8 cellular contexts compared by ENCODE assay signal in genomic region chr15:45402162-45402954, GRCh38. TPM values are rescaled to one million over a fixed set of nuclear protein-coding genes. Genes with fewer than 3 reads are reported as not detected.
DNase-seq lines count a peak whose midpoint lies in the region; TF ChIP-seq lines count a peak whose summit lies in the region.

No MANE protein-coding gene starts in this region.

- TF ChIP-seq CTCF in fibroblast of villous mesenchyme (IDR thresholded peaks at IDR 0.05; ENCODE audit: insufficient read depth, low read depth, low read length) (no peak), nephron progenitor cell (IDR thresholded peaks at IDR 0.05) (no peak)

- H3K9me3 Mint-ChIP-seq in nephron progenitor cell: no peaks in the 10 kb centered on the region
- no peaks in the 10 kb centered on the region for H3K9me3 Mint-ChIP-seq in stimulated activated naive CD8-positive, alpha-beta T cell treated with anti-CD3 and anti-CD28 coated beads, Interleukin-15, Interleukin-2, amounts not matched to agents 100 ng/mL and 50 ng/mL, for 24 hours

- H3K4me3 ChIP-seq in HAP-1: peak overlapping the region; percentile 90
- H3K4me3 ChIP-seq in MG63: peak overlapping the region; percentile 88
- peak overlapping the region; percentile 74 for H3K4me3 ChIP-seq in fibroblast of villous mesenchyme (ENCODE audit: low read depth, low read length)

- H3K4me1 ChIP-seq in HAP-1: peaks cover 6% of the 10 kb centered on the region; the same call in 1 of the 2 replicates

- H3K27ac Mint-ChIP-seq in nephron progenitor cell: no peak overlapping the region
- H3K27ac Mint-ChIP-seq in stimulated activated naive CD8-positive, alpha-beta T cell treated with anti-CD3 and anti-CD28 coated beads, Interleukin-15, Interleukin-2, amounts not matched to agents 100 ng/mL and 50 ng/mL, for 24 hours: peak overlapping the region; percentile 92

- no peaks in the 10 kb centered on the region for H3K27me3 ChIP-seq in HAP-1 (ENCODE audit: low read depth)
- H3K27me3 ChIP-seq in MG63: peaks cover 2% of the 10 kb centered on the region

- peak overlapping the region; percentile 95 for H3K4me3 Mint-ChIP-seq in nephron progenitor cell
- H3K4me3 Mint-ChIP-seq in stimulated activated naive CD8-positive, alpha-beta T cell treated with anti-CD3 and anti-CD28 coated beads, Interleukin-15, Interleukin-2, amounts not matched to agents 100 ng/mL and 50 ng/mL, for 24 hours: peak overlapping the region; percentile 96

- H3K36me3 Mint-ChIP-seq in nephron progenitor cell (ENCODE audit: low read depth): peaks cover 20% of the 10 kb centered on the region
- H3K36me3 Mint-ChIP-seq in stimulated activated naive CD8-positive, alpha-beta T cell treated with anti-CD3 and anti-CD28 coated beads, Interleukin-15, Interleukin-2, amounts not matched to agents 100 ng/mL and 50 ng/mL, for 24 hours (ENCODE audit: low read depth): peaks cover 28% of the 10 kb centered on the region

- H3K4me1 Mint-ChIP-seq in nephron progenitor cell: peaks cover 28% of the 10 kb centered on the region
- H3K4me1 Mint-ChIP-seq in stimulated activated naive CD8-positive, alpha-beta T cell treated with anti-CD3 and anti-CD28 coated beads, Interleukin-15, Interleukin-2, amounts not matched to agents 100 ng/mL and 50 ng/mL, for 24 hours (ENCODE audit: low read depth): peaks cover 37% of the 10 kb centered on the region

- H3K9me3 ChIP-seq in HAP-1 (no peaks in the 10 kb centered on the region), MG63 (no peaks in the 10 kb centered on the region)

- DNase-seq in G401 (ENCODE audit: low spot score): peak; percentile 98
- DNase-seq in HAP-1 (ENCODE audit: low spot score in 2 of 2): peak; percentile 97
- DNase-seq in MG63: peak; percentile 98
- DNase-seq in SHP77 (lab: John Stamatoyannopoulos, UW): peak; percentile 95
- peak; percentile 89 for DNase-seq in activated gamma-delta T cell (lab: John Stamatoyannopoulos, UW)
- DNase-seq in fibroblast of villous mesenchyme (ENCODE audit: low read depth): peak; percentile 99
- peak; percentile 93 for DNase-seq in nephron progenitor cell

- in situ Hi-C loops in G401 (cut with HindIII; ENCODE audit: low sequenced_read_pairs) (no loop called here), HAP-1 (cut with MboI; ENCODE audit: low sequenced_read_pairs) (loop anchor here (5.0 kb wide), 1 partner anchor 195 kb away; no protein-coding TSS in a partner anchor)

- peaks cover 25% of the 10 kb centered on the region for H3K27me3 Mint-ChIP-seq in nephron progenitor cell (ENCODE audit: low read depth, poor library complexity)
- H3K27me3 Mint-ChIP-seq in stimulated activated naive CD8-positive, alpha-beta T cell treated with anti-CD3 and anti-CD28 coated beads, Interleukin-15, Interleukin-2, amounts not matched to agents 100 ng/mL and 50 ng/mL, for 24 hours: no peaks in the 10 kb centered on the region

- H3K36me3 ChIP-seq in HAP-1 (replicated peaks): peaks cover 28% of the 10 kb centered on the region
- peaks cover 26% of the 10 kb centered on the region for H3K36me3 ChIP-seq in MG63

RNA-seq across cellular contexts. Expression of gene GATM, which starts 24.0 kb away (rescaled TPM):
- total RNA-seq in G401 (2014; rRNA removed; shearing (Covaris generic)): 26.7 and 32.5 TPM in 2 replicates
- 0.23 TPM in 1 of 2 replicates, not detected in the other for total RNA-seq in MG63 (2014; rRNA removed; shearing (Covaris generic); ENCODE audit: low replicate concordance)
- total RNA-seq in fibroblast of villous mesenchyme: under 0.01 and 0.32 TPM in 2 replicates

Comparison
In these comparisons a context has a peak if more than half of its experiments do, and no peak if none do; other contexts are left out.
1. Peak in every context shown above with its lines: DNase-seq and H3K4me3 ChIP-seq.
2. RNA of gene GATM, which starts 24.0 kb away (total RNA-seq): 26.7 to 32.5 TPM in G401; 0.23 TPM in MG63 and under 0.01 to 0.32 TPM in fibroblast of villous mesenchyme; every median in the first group is over 10 times any median in the second.